Comparison of ENCODE assay signal across 2 cellular contexts in genomic region chr3:129139911-129140310, GRCh38.
TF ChIP-seq lines count a peak whose summit lies in the region.

No MANE protein-coding gene starts in this region.

TF ChIP-seq in HCT116, 20 proteins besides CTCF, POLR2A, EP300 and RAD21:
- no peak for TF ChIP-seq ATF3 (IDR thresholded peaks at IDR 0.05)
- no peak for TF ChIP-seq REST (IDR thresholded peaks at IDR 0.05; ENCODE audit: low read depth)
- TF ChIP-seq CBX3 (IDR thresholded peaks at IDR 0.05; ENCODE audit: low read depth) = no peak
- no peak for TF ChIP-seq MAX (IDR thresholded peaks at IDR 0.05)
- TF ChIP-seq CEBPB (IDR thresholded peaks at IDR 0.05; ENCODE audit: low read depth) = no peak
- no peak for TF ChIP-seq POLR2AphosphoS5 (IDR thresholded peaks at IDR 0.05; ENCODE audit: low read depth, low read length)
- no peak for TF ChIP-seq EZH2 (IDR thresholded peaks at IDR 0.05)
- no peak for TF ChIP-seq YY1 (IDR thresholded peaks at IDR 0.05; ENCODE audit: extremely low read depth, insufficient replicate concordance, low read depth, low read length)
- TF ChIP-seq EGR1 (IDR thresholded peaks at IDR 0.05; ENCODE audit: low read depth) = no peak
- no peak for TF ChIP-seq JUND (IDR thresholded peaks at IDR 0.05)
- no peak for TF ChIP-seq ZBTB33 (IDR thresholded peaks at IDR 0.05; ENCODE audit: extremely low read depth, insufficient replicate concordance, low read length)
- no peak for TF ChIP-seq EZH2phosphoT487 (IDR thresholded peaks at IDR 0.05; ENCODE audit: borderline replicate concordance)
- no peak for TF ChIP-seq ZFX (IDR thresholded peaks at IDR 0.05)
- no peak for TF ChIP-seq SP1 (IDR thresholded peaks at IDR 0.05; ENCODE audit: low read depth)
- TF ChIP-seq ELF1 (IDR thresholded peaks at IDR 0.05; ENCODE audit: borderline replicate concordance, low read depth) = no peak
- no peak for TF ChIP-seq SIN3A (IDR thresholded peaks at IDR 0.05; ENCODE audit: low read depth)
- no peak for TF ChIP-seq SRF (IDR thresholded peaks at IDR 0.05; ENCODE audit: low read depth)

TF ChIP-seq in GM12878, 131 proteins besides CTCF, POLR2A, EP300 and RAD21:
- TF ChIP-seq PRDM15 (CRISPR knock-in tag; IDR thresholded peaks at IDR 0.05) = no peak
- no peak for TF ChIP-seq TAF1 (IDR thresholded peaks at IDR 0.05; ENCODE audit: borderline replicate concordance, low read depth, low read length)
- TF ChIP-seq USF1 (IDR thresholded peaks at IDR 0.05; ENCODE audit: borderline replicate concordance, extremely low read length, insufficient read depth, low read depth, low read length) = no peak
- no peak for TF ChIP-seq ZNF592 (IDR thresholded peaks at IDR 0.05)
- TF ChIP-seq SIX5 (IDR thresholded peaks at IDR 0.05; ENCODE audit: low read depth, low read length, severe bottlenecking) = no peak
- TF ChIP-seq YY1 (IDR thresholded peaks at IDR 0.05; ENCODE audit: low read depth, low read length) = no peak
- TF ChIP-seq PML (IDR thresholded peaks at IDR 0.05; ENCODE audit: low read length) = no peak
- TF ChIP-seq ELK1 (IDR thresholded peaks at IDR 0.05; ENCODE audit: low read depth, low read length) = no peak
- TF ChIP-seq HDAC6 (IDR thresholded peaks at IDR 0.05; ENCODE audit: unreplicated experiment) = no peak
- TF ChIP-seq NBN (IDR thresholded peaks at IDR 0.05) = no peak
- TF ChIP-seq ZBTB40 (IDR thresholded peaks at IDR 0.05; ENCODE audit: borderline replicate concordance) = no peak
- TF ChIP-seq CHD4 (IDR thresholded peaks at IDR 0.05) = no peak
- TF ChIP-seq NR2F1 (conservative IDR thresholded peaks at IDR 0.05) = no peak
- no peak for TF ChIP-seq RB1 (IDR thresholded peaks at IDR 0.05; ENCODE audit: borderline replicate concordance)
- no peak for TF ChIP-seq RUNX3 (IDR thresholded peaks at IDR 0.05; ENCODE audit: low read length)
